ENCODE assay signal across 16 cellular contexts in the genomic region with DNA sequence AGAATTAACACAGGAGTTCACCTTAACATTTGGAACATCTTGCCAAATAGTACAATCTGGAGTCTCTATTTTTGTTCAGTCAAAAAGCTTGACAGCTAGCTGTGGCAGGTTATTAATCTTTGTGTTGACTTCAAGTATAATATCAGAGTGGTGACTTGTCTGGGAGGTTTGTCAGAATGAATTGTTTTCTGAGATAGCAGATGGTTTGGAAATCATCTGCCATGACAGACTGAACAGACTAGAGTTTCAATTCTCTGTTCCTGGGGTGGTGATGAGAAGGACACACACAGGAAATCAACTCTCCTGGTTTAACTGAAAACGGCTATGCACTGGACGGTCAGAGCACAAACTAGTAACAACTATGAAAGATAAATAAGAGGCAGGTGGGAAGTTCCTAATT.
DNase-seq lines count a peak whose midpoint lies in the region; ATAC-seq, FAIRE-seq and TF ChIP-seq lines count a peak whose summit lies in the region.
"Had no signal": no experiment of that assay in that cellular context is flagged by ENCODE, and none has a peak within 500 bp of the region (broad histone marks: within the 10 kb centered on the region; RNA-seq: fewer than 3 reads in every experiment).

No MANE protein-coding gene starts in this region.

- H3K4me2 ChIP-seq in DND-41 (ENCODE audit: insufficient read depth, low read length), result no peak overlapping the region

- H3K9me3 ChIP-seq in DND-41 (ENCODE audit: insufficient read depth, low read length, severe bottlenecking) (no peaks in the 10 kb centered on the region), SJCRH30 (replicated peaks) (no peaks in the 10 kb centered on the region)
- H3K9me3 ChIP-seq: Caco-2, HAP-1, Peyer's patch had no signal

- H3K27ac ChIP-seq in DND-41 (ENCODE audit: low read length) (no peak overlapping the region), caudate nucleus (ENCODE audit: low read depth, low read length) (peak overlapping the region; percentile 63), SJCRH30 (no peak overlapping the region)
- H3K27ac ChIP-seq: Peyer's patch had no signal

- no peaks in the 10 kb centered on the region for H4K20me1 ChIP-seq in DND-41 (ENCODE audit: insufficient read depth, low read length)

- FAIRE-seq in GM19239 (lab: Jason Lieb, UNC) (peak; percentile 33), GM12891 (lab: Jason Lieb, UNC) (no peak)

- TF ChIP-seq POLR2A in GM12891 (IDR thresholded peaks at IDR 0.05; ENCODE audit: low read depth, low read length), result no peak

- ATAC-seq in DND-41 (ENCODE audit: insufficient read depth, low read depth), result no peak

- H3K9ac ChIP-seq in DND-41 (ENCODE audit: low read depth, low read length), result no peak overlapping the region

- no peaks in the 10 kb centered on the region for H3K36me3 ChIP-seq in DND-41 (ENCODE audit: insufficient read depth, low read length)
- no peaks in the 10 kb centered on the region for H3K36me3 ChIP-seq in SJCRH30
- H3K36me3 ChIP-seq: HAP-1, Peyer's patch had no signal

- TF ChIP-seq CTCF in DND-41 (IDR thresholded peaks at IDR 0.05; ENCODE audit: borderline replicate concordance, extremely low read depth, low read length, poor library complexity, severe bottlenecking), result no peak

- DNase-seq in DND-41 (no peak), GM19239 (ENCODE audit: insufficient read length, low spot score) (no peak), NCI-H226 (peak; percentile 4), caudate nucleus (lab: John Stamatoyannopoulos, UW) (peak in 3 of 61 donors; percentile 18 to 75 (median 61)), GM12891 (ENCODE audit: insufficient read length, low spot score) (no peak), SIG-M5 treated with dmso at 0.1 percent for 504 hours (lab: John Stamatoyannopoulos, UW; ENCODE audit: unreplicated experiment) (no peak), SJCRH30 (no peak)
- DNase-seq in activated naive CD4-positive, alpha-beta T cell treated with anti-CD3 and anti-CD28 coated beads, Interleukin-2, amount 50 U/mL, for 16 hours, result no peak
- DNase-seq: Caco-2, DMS53, NCI-H1048, NCI-H510A treated with DMSO at 0.1 percent for 48 hours, Peyer's patch, Right ventricle myocardium superior, SW 1271 had no signal

- 0 out of 2 replicates have a peak overlapping the region, but pooled peaks have one; percentile 15 for H2AFZ ChIP-seq in DND-41 (ENCODE audit: low read depth, low read length)

- H3K27me3 ChIP-seq in DND-41 (ENCODE audit: insufficient read depth, low read length, poor library complexity) (no peaks in the 10 kb centered on the region), SJCRH30 (no peaks in the 10 kb centered on the region)
- H3K27me3 ChIP-seq: Peyer's patch had no signal

- H3K4me1 ChIP-seq in DND-41 (ENCODE audit: insufficient read depth, low read length) (no peaks in the 10 kb centered on the region), SJCRH30 (no peaks in the 10 kb centered on the region)
- H3K4me1 ChIP-seq: Caco-2, Peyer's patch had no signal

- H3K4me3 ChIP-seq in DND-41 (ENCODE audit: low read depth in 1 of 2, low read length in 2 of 2), result no peak overlapping the region
- H3K4me3 ChIP-seq in SJCRH30, result no peak overlapping the region
- H3K4me3 ChIP-seq: HAP-1, Peyer's patch had no signal

- H3K79me2 ChIP-seq in DND-41 (ENCODE audit: insufficient read depth, low read length), result no peaks in the 10 kb centered on the region

TF ChIP-seq in GM12891, 5 proteins besides CTCF, POLR2A, EP300 and RAD21:
- TF ChIP-seq SPI1 (IDR thresholded peaks at IDR 0.05; ENCODE audit: low read depth, low read length), result no peak
- no peak for TF ChIP-seq POU2F2 (IDR thresholded peaks at IDR 0.05; ENCODE audit: low read depth, low read length)
- no peak for TF ChIP-seq PAX5 (IDR thresholded peaks at IDR 0.05; ENCODE audit: insufficient read depth, low read length, severe bottlenecking)
- no peak for TF ChIP-seq TAF1 (IDR thresholded peaks at IDR 0.05; ENCODE audit: low read depth, low read length)
- TF ChIP-seq POLR2AphosphoS5 (IDR thresholded peaks at IDR 0.05; ENCODE audit: low read depth, low read length), result no peak
